ENCODE assay signal across 1 cellular context in the genomic region with DNA sequence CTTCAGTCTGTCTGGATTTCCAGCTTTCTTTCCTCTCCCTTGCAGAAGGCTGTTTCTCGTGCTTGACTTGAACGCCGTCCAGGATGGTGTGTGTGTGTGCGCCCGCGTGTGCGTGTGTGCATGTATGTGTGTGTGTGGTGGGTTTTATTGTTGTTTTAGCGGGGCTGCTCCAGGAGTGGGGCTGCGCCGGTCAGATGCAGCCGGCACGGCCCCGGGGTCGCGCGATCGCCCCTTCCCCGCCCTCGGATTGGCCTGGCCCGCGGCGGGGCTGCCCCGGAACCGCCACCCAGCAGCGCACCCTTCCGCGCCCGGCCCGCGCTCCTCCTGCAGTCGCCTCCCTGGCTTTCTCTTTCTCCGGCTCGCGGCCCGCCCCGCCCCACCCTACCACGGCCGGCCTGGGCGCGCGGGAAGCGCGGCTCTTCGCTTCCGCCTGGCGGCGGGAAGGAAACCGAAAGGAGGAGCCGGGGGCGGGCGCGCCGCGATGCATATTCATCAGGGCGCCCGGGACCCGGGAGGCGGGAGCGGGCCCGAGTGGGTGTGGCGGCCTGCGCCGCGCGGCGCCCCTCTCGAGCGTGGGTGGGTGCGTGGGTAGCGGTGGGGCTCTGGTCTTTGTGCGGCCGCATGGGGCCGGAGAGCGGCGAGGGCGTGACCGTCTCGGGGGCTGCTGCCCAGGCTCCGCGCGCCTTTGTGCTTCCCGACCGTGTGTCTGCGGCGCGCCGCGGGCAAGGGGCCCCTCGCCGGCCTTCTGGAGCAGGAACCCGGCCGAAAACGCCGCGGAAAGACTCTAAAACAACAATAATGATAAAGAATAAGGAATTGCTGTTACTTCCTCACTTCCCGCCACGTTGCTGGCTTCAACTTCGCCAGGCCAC.
TF ChIP-seq lines count a peak whose summit lies in the region.

No MANE protein-coding gene starts in this region.

TF ChIP-seq in HepG2, 621 proteins besides CTCF, POLR2A, EP300 and RAD21 (continued from another document):
- TF ChIP-seq IRX3 (CRISPR knock-in tag; IDR thresholded peaks at IDR 0.05; ENCODE audit: borderline replicate concordance, low read depth) (no peak), SMAD1 (CRISPR knock-in tag; IDR thresholded peaks at IDR 0.05; ENCODE audit: borderline replicate concordance, low read depth) (peak; percentile 53; the same call in 1 of the 2 replicates), ZBTB7A (CRISPR knock-in tag; IDR thresholded peaks at IDR 0.05) (peak; percentile 33; the same call in 1 of the 2 replicates), TOE1 (CRISPR knock-in tag; IDR thresholded peaks at IDR 0.05) (peak; percentile 24; the same call in 1 of the 2 replicates), MAZ (IDR thresholded peaks at IDR 0.05; ENCODE audit: borderline replicate concordance, low read depth, low read length) (0 out of 2 replicates have a peak, but pooled peaks have one; percentile 52), MAZ (CRISPR knock-in tag; IDR thresholded peaks at IDR 0.05; ENCODE audit: low read depth) (peak; percentile 80), ZNF891 (CRISPR knock-in tag; IDR thresholded peaks at IDR 0.05) (peak; percentile 56; the same call in 1 of the 2 replicates), NFATC3 (CRISPR knock-in tag; IDR thresholded peaks at IDR 0.05) (no peak), ZNF230 (CRISPR knock-in tag; IDR thresholded peaks at IDR 0.05) (peak; percentile 76; the same call in 1 of the 2 replicates), KAT8 (CRISPR knock-in tag; IDR thresholded peaks at IDR 0.05) (0 out of 2 replicates have a peak, but pooled peaks have one; percentile 17), ZNF451 (CRISPR knock-in tag; IDR thresholded peaks at IDR 0.05) (0 out of 2 replicates have a peak, but pooled peaks have one; percentile 28), ERF (CRISPR knock-in tag; IDR thresholded peaks at IDR 0.05) (0 out of 2 replicates have a peak, but pooled peaks have one; percentile 25), ZNF614 (CRISPR knock-in tag; IDR thresholded peaks at IDR 0.05; ENCODE audit: borderline replicate concordance) (peak; percentile 46; the same call in 1 of the 2 replicates), ZNF501 (CRISPR knock-in tag; IDR thresholded peaks at IDR 0.05) (peak; percentile 40; the same call in 1 of the 2 replicates), NONO (IDR thresholded peaks at IDR 0.05) (no peak), NONO (CRISPR knock-in tag; conservative IDR thresholded peaks at IDR 0.05) (peak; percentile 65), RFX5 (IDR thresholded peaks at IDR 0.05; ENCODE audit: low read depth, low read length) (no peak), CENPX (CRISPR knock-in tag; IDR thresholded peaks at IDR 0.05) (no peak), MYNN (CRISPR knock-in tag; IDR thresholded peaks at IDR 0.05; ENCODE audit: low read depth) (peak; percentile 59; the same call in 1 of the 2 replicates), SP5 (CRISPR knock-in tag; IDR thresholded peaks at IDR 0.05; ENCODE audit: borderline replicate concordance, low read depth) (peak; percentile 54; the same call in 1 of the 2 replicates), ZNF552 (CRISPR knock-in tag; IDR thresholded peaks at IDR 0.05; ENCODE audit: borderline replicate concordance) (0 out of 2 replicates have a peak, but pooled peaks have one; percentile 49), ZSCAN25 (CRISPR knock-in tag; IDR thresholded peaks at IDR 0.05) (0 out of 2 replicates have a peak, but pooled peaks have one; percentile 27), TBX2 (CRISPR knock-in tag; IDR thresholded peaks at IDR 0.05; ENCODE audit: borderline replicate concordance) (peak; percentile 58; the same call in 1 of the 2 replicates), KDM5B (CRISPR knock-in tag; IDR thresholded peaks at IDR 0.05; ENCODE audit: borderline replicate concordance) (peak; percentile 92), ZNF788 (CRISPR knock-in tag; IDR thresholded peaks at IDR 0.05; ENCODE audit: borderline replicate concordance) (peak; percentile 53; the same call in 1 of the 2 replicates), GATAD1 (CRISPR knock-in tag; IDR thresholded peaks at IDR 0.05) (peak; percentile 40; the same call in 1 of the 2 replicates), SOX5 (CRISPR knock-in tag; IDR thresholded peaks at IDR 0.05; ENCODE audit: borderline replicate concordance) (peak; percentile 20; the same call in 1 of the 2 replicates)
- TF ChIP-seq, protein P1, sequence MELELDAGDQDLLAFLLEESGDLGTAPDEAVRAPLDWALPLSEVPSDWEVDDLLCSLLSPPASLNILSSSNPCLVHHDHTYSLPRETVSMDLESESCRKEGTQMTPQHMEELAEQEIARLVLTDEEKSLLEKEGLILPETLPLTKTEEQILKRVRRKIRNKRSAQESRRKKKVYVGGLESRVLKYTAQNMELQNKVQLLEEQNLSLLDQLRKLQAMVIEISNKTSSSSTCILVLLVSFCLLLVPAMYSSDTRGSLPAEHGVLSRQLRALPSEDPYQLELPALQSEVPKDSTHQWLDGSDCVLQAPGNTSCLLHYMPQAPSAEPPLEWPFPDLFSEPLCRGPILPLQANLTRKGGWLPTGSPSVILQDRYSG (CRISPR knock-in tag; IDR thresholded peaks at IDR 0.05) = no peak
- TF ChIP-seq, protein P2, sequence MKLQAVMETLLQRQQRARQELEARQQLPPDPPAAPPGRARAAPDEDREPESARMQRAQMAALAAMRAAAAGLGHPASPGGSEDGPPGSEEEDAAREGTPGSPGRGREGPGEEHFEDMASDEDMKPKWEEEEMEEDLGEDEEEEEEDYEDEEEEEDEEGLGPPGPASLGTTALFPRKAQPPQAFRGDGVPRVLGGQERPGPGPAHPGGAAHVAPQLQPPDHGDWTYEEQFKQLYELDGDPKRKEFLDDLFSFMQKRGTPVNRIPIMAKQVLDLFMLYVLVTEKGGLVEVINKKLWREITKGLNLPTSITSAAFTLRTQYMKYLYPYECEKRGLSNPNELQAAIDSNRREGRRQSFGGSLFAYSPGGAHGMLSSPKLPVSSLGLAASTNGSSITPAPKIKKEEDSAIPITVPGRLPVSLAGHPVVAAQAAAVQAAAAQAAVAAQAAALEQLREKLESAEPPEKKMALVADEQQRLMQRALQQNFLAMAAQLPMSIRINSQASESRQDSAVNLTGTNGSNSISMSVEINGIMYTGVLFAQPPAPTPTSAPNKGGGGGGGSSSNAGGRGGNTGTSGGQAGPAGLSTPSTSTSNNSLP (IDR thresholded peaks at IDR 0.05; ENCODE audit: low read depth, low read length) = no peak
- TF ChIP-seq, protein P3, sequence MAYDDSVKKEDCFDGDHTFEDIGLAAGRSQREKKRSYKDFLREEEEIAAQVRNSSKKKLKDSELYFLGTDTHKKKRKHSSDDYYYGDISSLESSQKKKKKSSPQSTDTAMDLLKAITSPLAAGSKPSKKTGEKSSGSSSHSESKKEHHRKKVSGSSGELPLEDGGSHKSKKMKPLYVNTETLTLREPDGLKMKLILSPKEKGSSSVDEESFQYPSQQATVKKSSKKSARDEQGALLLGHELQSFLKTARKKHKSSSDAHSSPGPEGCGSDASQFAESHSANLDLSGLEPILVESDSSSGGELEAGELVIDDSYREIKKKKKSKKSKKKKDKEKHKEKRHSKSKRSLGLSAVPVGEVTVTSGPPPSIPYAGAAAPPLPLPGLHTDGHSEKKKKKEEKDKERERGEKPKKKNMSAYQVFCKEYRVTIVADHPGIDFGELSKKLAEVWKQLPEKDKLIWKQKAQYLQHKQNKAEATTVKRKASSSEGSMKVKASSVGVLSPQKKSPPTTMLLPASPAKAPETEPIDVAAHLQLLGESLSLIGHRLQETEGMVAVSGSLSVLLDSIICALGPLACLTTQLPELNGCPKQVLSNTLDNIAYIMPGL (CRISPR knock-in tag; IDR thresholded peaks at IDR 0.05; ENCODE audit: borderline replicate concordance in 1 of 2, low read depth in 1 of 2) = peak; percentile 27 to 71; a peak in 1 of 4 replicates
- TF ChIP-seq, protein P4, sequence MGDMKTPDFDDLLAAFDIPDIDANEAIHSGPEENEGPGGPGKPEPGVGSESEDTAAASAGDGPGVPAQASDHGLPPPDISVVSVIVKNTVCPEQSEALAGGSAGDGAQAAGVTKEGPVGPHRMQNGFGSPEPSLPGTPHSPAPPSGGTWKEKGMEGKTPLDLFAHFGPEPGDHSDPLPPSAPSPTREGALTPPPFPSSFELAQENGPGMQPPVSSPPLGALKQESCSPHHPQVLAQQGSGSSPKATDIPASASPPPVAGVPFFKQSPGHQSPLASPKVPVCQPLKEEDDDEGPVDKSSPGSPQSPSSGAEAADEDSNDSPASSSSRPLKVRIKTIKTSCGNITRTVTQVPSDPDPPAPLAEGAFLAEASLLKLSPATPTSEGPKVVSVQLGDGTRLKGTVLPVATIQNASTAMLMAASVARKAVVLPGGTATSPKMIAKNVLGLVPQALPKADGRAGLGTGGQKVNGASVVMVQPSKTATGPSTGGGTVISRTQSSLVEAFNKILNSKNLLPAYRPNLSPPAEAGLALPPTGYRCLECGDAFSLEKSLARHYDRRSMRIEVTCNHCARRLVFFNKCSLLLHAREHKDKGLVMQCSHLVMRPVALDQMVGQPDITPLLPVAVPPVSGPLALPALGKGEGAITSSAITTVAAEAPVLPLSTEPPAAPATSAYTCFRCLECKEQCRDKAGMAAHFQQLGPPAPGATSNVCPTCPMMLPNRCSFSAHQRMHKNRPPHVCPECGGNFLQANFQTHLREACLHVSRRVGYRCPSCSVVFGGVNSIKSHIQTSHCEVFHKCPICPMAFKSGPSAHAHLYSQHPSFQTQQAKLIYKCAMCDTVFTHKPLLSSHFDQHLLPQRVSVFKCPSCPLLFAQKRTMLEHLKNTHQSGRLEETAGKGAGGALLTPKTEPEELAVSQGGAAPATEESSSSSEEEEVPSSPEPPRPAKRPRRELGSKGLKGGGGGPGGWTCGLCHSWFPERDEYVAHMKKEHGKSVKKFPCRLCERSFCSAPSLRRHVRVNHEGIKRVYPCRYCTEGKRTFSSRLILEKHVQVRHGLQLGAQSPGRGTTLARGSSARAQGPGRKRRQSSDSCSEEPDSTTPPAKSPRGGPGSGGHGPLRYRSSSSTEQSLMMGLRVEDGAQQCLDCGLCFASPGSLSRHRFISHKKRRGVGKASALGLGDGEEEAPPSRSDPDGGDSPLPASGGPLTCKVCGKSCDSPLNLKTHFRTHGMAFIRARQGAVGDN (CRISPR knock-in tag; IDR thresholded peaks at IDR 0.05) = peak; percentile 89
- TF ChIP-seq, protein P5, sequence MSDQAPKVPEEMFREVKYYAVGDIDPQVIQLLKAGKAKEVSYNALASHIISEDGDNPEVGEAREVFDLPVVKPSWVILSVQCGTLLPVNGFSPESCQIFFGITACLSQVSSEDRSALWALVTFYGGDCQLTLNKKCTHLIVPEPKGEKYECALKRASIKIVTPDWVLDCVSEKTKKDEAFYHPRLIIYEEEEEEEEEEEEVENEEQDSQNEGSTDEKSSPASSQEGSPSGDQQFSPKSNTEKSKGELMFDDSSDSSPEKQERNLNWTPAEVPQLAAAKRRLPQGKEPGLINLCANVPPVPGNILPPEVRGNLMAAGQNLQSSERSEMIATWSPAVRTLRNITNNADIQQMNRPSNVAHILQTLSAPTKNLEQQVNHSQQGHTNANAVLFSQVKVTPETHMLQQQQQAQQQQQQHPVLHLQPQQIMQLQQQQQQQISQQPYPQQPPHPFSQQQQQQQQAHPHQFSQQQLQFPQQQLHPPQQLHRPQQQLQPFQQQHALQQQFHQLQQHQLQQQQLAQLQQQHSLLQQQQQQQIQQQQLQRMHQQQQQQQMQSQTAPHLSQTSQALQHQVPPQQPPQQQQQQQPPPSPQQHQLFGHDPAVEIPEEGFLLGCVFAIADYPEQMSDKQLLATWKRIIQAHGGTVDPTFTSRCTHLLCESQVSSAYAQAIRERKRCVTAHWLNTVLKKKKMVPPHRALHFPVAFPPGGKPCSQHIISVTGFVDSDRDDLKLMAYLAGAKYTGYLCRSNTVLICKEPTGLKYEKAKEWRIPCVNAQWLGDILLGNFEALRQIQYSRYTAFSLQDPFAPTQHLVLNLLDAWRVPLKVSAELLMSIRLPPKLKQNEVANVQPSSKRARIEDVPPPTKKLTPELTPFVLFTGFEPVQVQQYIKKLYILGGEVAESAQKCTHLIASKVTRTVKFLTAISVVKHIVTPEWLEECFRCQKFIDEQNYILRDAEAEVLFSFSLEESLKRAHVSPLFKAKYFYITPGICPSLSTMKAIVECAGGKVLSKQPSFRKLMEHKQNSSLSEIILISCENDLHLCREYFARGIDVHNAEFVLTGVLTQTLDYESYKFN (CRISPR knock-in tag; conservative IDR thresholded peaks at IDR 0.05) = peak; percentile 34
- TF ChIP-seq, protein P6, sequence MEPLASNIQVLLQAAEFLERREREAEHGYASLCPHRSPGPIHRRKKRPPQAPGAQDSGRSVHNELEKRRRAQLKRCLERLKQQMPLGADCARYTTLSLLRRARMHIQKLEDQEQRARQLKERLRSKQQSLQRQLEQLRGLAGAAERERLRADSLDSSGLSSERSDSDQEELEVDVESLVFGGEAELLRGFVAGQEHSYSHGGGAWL (CRISPR knock-in tag; IDR thresholded peaks at IDR 0.05) = no peak; the same call in 1 of the 2 replicates
- TF ChIP-seq, protein P7, sequence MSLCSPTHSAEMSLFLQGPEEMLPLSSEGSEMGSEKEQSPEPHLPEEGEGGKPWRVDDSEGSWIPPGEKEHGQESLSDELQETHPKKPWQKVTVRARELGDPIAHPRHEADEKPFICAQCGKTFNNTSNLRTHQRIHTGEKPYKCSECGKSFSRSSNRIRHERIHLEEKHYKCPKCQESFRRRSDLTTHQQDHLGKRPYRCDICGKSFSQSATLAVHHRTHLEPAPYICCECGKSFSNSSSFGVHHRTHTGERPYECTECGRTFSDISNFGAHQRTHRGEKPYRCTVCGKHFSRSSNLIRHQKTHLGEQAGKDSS (CRISPR knock-in tag; IDR thresholded peaks at IDR 0.05; ENCODE audit: borderline replicate concordance, low read depth) = peak; percentile 23; the same call in 1 of the 2 replicates
- TF ChIP-seq, protein P8, sequence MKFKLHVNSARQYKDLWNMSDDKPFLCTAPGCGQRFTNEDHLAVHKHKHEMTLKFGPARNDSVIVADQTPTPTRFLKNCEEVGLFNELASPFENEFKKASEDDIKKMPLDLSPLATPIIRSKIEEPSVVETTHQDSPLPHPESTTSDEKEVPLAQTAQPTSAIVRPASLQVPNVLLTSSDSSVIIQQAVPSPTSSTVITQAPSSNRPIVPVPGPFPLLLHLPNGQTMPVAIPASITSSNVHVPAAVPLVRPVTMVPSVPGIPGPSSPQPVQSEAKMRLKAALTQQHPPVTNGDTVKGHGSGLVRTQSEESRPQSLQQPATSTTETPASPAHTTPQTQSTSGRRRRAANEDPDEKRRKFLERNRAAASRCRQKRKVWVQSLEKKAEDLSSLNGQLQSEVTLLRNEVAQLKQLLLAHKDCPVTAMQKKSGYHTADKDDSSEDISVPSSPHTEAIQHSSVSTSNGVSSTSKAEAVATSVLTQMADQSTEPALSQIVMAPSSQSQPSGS (CRISPR knock-in tag; IDR thresholded peaks at IDR 0.05) = 0 out of 2 replicates have a peak, but pooled peaks have one; percentile 14
